ENCODE assay signal across 9 cellular contexts in genomic region chr12:120119395-120119973, GRCh38. TPM values are rescaled to one million over a fixed set of nuclear protein-coding genes. Genes with fewer than 3 reads are reported as not detected.
A peak's percentile ranks its signal among the peaks of the same experiment; 100 is the strongest.
DNase-seq lines count a peak whose midpoint lies in the region; ATAC-seq lines count a peak whose summit lies in the region.
"Had no signal": no experiment of that assay in that cellular context is flagged by ENCODE, and none has a peak within 500 bp of the region (broad histone marks: within the 10 kb centered on the region; RNA-seq: fewer than 3 reads in every experiment).

No MANE protein-coding gene starts in this region.

- peak overlapping the region; percentile 83 for H3K4me2 ChIP-seq in Karpas-422 (ENCODE audit: low read depth, low read length, poor library complexity, severe bottlenecking)

- H3K9me3 ChIP-seq in Karpas-422 (ENCODE audit: low read length): no peaks in the 10 kb centered on the region
- H3K9me3 ChIP-seq: BLaER1 had no signal

- no peaks in the 10 kb centered on the region for H3K9me3 Mint-ChIP-seq in activated CD4-positive, alpha-beta T cell treated with anti-CD3 and anti-CD28 coated beads for 36 hours (ENCODE audit: low read depth)

- H3K36me3 Mint-ChIP-seq in activated CD4-positive, alpha-beta T cell treated with anti-CD3 and anti-CD28 coated beads for 36 hours (ENCODE audit: low read depth): peaks cover 20% of the 10 kb centered on the region

- peaks cover 7% of the 10 kb centered on the region; the same call in 1 of the 2 replicates for H3K36me3 ChIP-seq in Karpas-422 (ENCODE audit: insufficient read depth, low read length)

- H3K27me3 ChIP-seq in Karpas-422 (ENCODE audit: low read length): no peaks in the 10 kb centered on the region
- H3K27me3 ChIP-seq: BLaER1 had no signal

- intact Hi-C loops in activated CD4-positive, alpha-beta T cell treated with anti-CD3 and anti-CD28 coated beads for 36 hours (cut with DNase I, micrococcal nuclease): loop anchor here (1.0 to 5.0 kb wide), 5 partner anchors 32 to 1742 kb away; partner anchors contain the start of genes PXN (in 1 of the 2), RNU4-1 (in 1 of the 2), RNU4-2 (in 1 of the 2) and SUDS3 (in 1 of the 2)
- intact Hi-C loops in left cardiac atrium (cut with DNase I): no loop called here

- H2AFZ ChIP-seq in Karpas-422 (ENCODE audit: low read length): no peak overlapping the region

- peak overlapping the region; percentile 85 for H3K4me3 Mint-ChIP-seq in activated CD4-positive, alpha-beta T cell treated with anti-CD3 and anti-CD28 coated beads for 36 hours

- DNase-seq in activated CD4-positive, alpha-beta T cell treated with anti-CD3 and anti-CD28 coated beads for 36 hours: peak; percentile 72
- no peak for DNase-seq in activated CD4-positive, alpha-beta T cell treated with anti-CD3 and anti-CD28 coated beads for 1 hour
- DNase-seq in Karpas-422 (peak; percentile 69), amniotic epithelial cell (ENCODE audit: low read depth) (peak; percentile 40), SW480 (ENCODE audit: low spot score) (no peak), NCI-H510A (lab: John Stamatoyannopoulos, UW) (no peak), left cardiac atrium (no peak)
- DNase-seq in stimulated activated CD4-positive, alpha-beta T cell treated with anti-CD3 and anti-CD28 coated beads, TNF-alpha, amount 100 ng/mL, for 24 hours (ENCODE audit: low read depth in 3 of 3): peak in 2 of 3 experiments; percentile 17 to 35

- no peaks in the 10 kb centered on the region for H3K27me3 Mint-ChIP-seq in activated CD4-positive, alpha-beta T cell treated with anti-CD3 and anti-CD28 coated beads for 36 hours

- peak; percentile 53 for ATAC-seq in activated CD4-positive, alpha-beta T cell treated with anti-CD3 and anti-CD28 coated beads for 36 hours
- no peak for ATAC-seq in left cardiac atrium

- H3K27ac ChIP-seq in Karpas-422 (ENCODE audit: low read length): peak overlapping the region; percentile 89
- H3K27ac ChIP-seq: BLaER1 had no signal

- H3K4me1 Mint-ChIP-seq in activated CD4-positive, alpha-beta T cell treated with anti-CD3 and anti-CD28 coated beads for 36 hours: peaks cover 79% of the 10 kb centered on the region

- peak overlapping the region; percentile 90 for H3K9ac ChIP-seq in Karpas-422 (ENCODE audit: low read length)
- H3K9ac ChIP-seq: BLaER1 had no signal

- H4K20me1 ChIP-seq in Karpas-422 (ENCODE audit: insufficient read depth, low read depth, low read length): peaks cover 16% of the 10 kb centered on the region; the same call in 1 of the 2 replicates

- H3K9me2 ChIP-seq in Karpas-422 (replicated peaks; ENCODE audit: insufficient read depth, low read length): no peaks in the 10 kb centered on the region

- H3K27ac Mint-ChIP-seq in activated CD4-positive, alpha-beta T cell treated with anti-CD3 and anti-CD28 coated beads for 36 hours: peak overlapping the region; percentile 87

- peaks cover 36% of the 10 kb centered on the region for H3K79me2 ChIP-seq in Karpas-422 (ENCODE audit: low read length)

- H3K4me1 ChIP-seq in Karpas-422 (ENCODE audit: low read length): peaks cover 77% of the 10 kb centered on the region

- CTCF ChIA-PET in activated CD4-positive, alpha-beta T cell treated with anti-CD3 and anti-CD28 coated beads for 36 hours (lab: Charles Lee): interaction anchor here (1.0 to 2.1 kb wide), 8 partner anchors 9 to 131 kb away, joined by 3 to 9 read pairs (median 4); partner anchors contain the start of genes BICDL1 and RPLP0

- POLR2A ChIA-PET in activated CD4-positive, alpha-beta T cell treated with anti-CD3 and anti-CD28 coated beads for 36 hours (lab: Charles Lee): interaction anchor here (0.5 to 7.4 kb wide), 13 partner anchors 32 to 308 kb away, joined by 3 to 88 read pairs (median 6); partner anchors contain the start of genes BICDL1, RNU4-1, RNU4-2 and RPLP0

- H3K4me3 ChIP-seq in Karpas-422 (ENCODE audit: low read length): no peak overlapping the region
- H3K4me3 ChIP-seq: BLaER1 had no signal

RNA-seq across cellular contexts. Expression of gene RAB35, which starts 2.9 kb away (rescaled TPM):
- total RNA-seq in activated CD4-positive, alpha-beta T cell treated with anti-CD3 and anti-CD28 coated beads for 36 hours: 10 to 100 TPM; 58.4 to 63.2 TPM
- 18.9 and 29.4 TPM in 2 replicates for total RNA-seq in Karpas-422 (2014; rRNA removed; shearing (Covaris generic); ENCODE audit: low replicate concordance)
- 10 to 100 TPM; 26.7 to 42.2 TPM for total RNA-seq in left cardiac atrium

Comparison
In these comparisons a context has a peak if more than half of its experiments do, and no peak if none do; other contexts are left out.
1. DNase-seq: peak in activated CD4-positive, alpha-beta T cell treated with anti-CD3 and anti-CD28 coated beads for 36 hours (single experiment), Karpas-422 (single experiment), amniotic epithelial cell (single experiment) and stimulated activated CD4-positive, alpha-beta T cell treated with anti-CD3 and anti-CD28 coated beads, TNF-alpha, amount 100 ng/mL, for 24 hours (2 of 3); none in activated CD4-positive, alpha-beta T cell treated with anti-CD3 and anti-CD28 coated beads for 1 hour (single experiment), SW480 (single experiment), NCI-H510A (single experiment) and left cardiac atrium (single experiment).
2. intact Hi-C loops: an anchor here in activated CD4-positive, alpha-beta T cell treated with anti-CD3 and anti-CD28 coated beads for 36 hours (1.0 to 5.0 kb wide); none called in left cardiac atrium.